Comparison of ENCODE assay signal across 10 cellular contexts in genomic region chr15:75902129-75902557, GRCh38. TPM values are rescaled to one million over a fixed set of nuclear protein-coding genes. Genes with fewer than 3 reads are reported as not detected.
A peak's percentile ranks its signal among the peaks of the same experiment; 100 is the strongest.
DNase-seq lines count a peak whose midpoint lies in the region; ATAC-seq and TF ChIP-seq lines count a peak whose summit lies in the region.
"Had no signal": no experiment of that assay in that cellular context is flagged by ENCODE, and none has a peak within 500 bp of the region (broad histone marks: within the 10 kb centered on the region; RNA-seq: fewer than 3 reads in every experiment).

No MANE protein-coding gene starts in this region.

- intact Hi-C loops in heart right ventricle (cut with DNase I), result loop anchor here in 4 of 10 donors (5.0 to 10.0 kb wide), 4 partner anchors 55 to 257 kb away; partner anchors contain the start of genes UBE2Q2 (in 2 of the 4), IMP3 (in 1 of the 4) and SNX33 (in 1 of the 4)

- CTCF ChIA-PET in activated naive CD4-positive, alpha-beta T cell treated with anti-CD3 and anti-CD28 coated beads, Interleukin-2, amount 10 ng/mL, durations not matched to agents 7 days and 5 days (lab: Charles Lee), result no interaction called here

- ATAC-seq in activated naive CD4-positive, alpha-beta T cell treated with anti-CD3 and anti-CD28 coated beads, Interleukin-2, amount 50 U/mL, for 72 hours, result no peak
- peak in 5 of 8 donors; percentile 30 to 56 (median 45) for ATAC-seq in heart right ventricle
- no peak for ATAC-seq in stimulated activated effector memory CD8-positive, alpha-beta T cell treated with anti-CD3 and anti-CD28 coated beads, Interleukin-12 subunit alpha, Interleukin-12 subunit beta, amount 100 ng/mL, for 72 hours
- no peak for ATAC-seq in GM18907 (IDR thresholded peaks at IDR 0.05; ENCODE audit: unreplicated experiment)

- H3K27me3 Mint-ChIP-seq in activated naive CD4-positive, alpha-beta T cell treated with anti-CD3 and anti-CD28 coated beads, Interleukin-2, amount 10 ng/mL, durations not matched to agents 7 days and 5 days, result no peaks in the 10 kb centered on the region

- peak overlapping the region in 5 of 10 donors; percentile 17 to 61 (median 33) for H3K27ac ChIP-seq in heart right ventricle
- H3K27ac ChIP-seq: parathyroid adenoma had no signal

- H3K27me3 ChIP-seq in heart right ventricle, result no peaks in the 10 kb centered on the region
- H3K27me3 ChIP-seq: MG63 had no signal

- H3K4me3 ChIP-seq in heart right ventricle, result no peak overlapping the region

- H3K9me3 ChIP-seq in heart right ventricle, result no peaks in the 10 kb centered on the region
- H3K9me3 ChIP-seq: MG63 had no signal

- no peaks in the 10 kb centered on the region for H3K9me3 Mint-ChIP-seq in activated naive CD4-positive, alpha-beta T cell treated with anti-CD3 and anti-CD28 coated beads, Interleukin-2, amount 10 ng/mL, durations not matched to agents 7 days and 5 days
- H3K9me3 Mint-ChIP-seq in activated naive CD4-positive, alpha-beta T cell treated with anti-CD3 and anti-CD28 coated beads, Interleukin-2, amount 50 U/mL, for 72 hours, result no peaks in the 10 kb centered on the region
- H3K9me3 Mint-ChIP-seq in stimulated activated effector memory CD8-positive, alpha-beta T cell treated with anti-CD3 and anti-CD28 coated beads, Interleukin-12 subunit alpha, Interleukin-12 subunit beta, amount 100 ng/mL, for 72 hours, result no peaks in the 10 kb centered on the region

- peaks cover 34% of the 10 kb centered on the region for H3K36me3 Mint-ChIP-seq in activated naive CD4-positive, alpha-beta T cell treated with anti-CD3 and anti-CD28 coated beads, Interleukin-2, amount 10 ng/mL, durations not matched to agents 7 days and 5 days
- H3K36me3 Mint-ChIP-seq in activated naive CD4-positive, alpha-beta T cell treated with anti-CD3 and anti-CD28 coated beads, Interleukin-2, amount 50 U/mL, for 72 hours, result peaks cover 20 to 24% of the 10 kb centered on the region in 2 donors
- H3K36me3 Mint-ChIP-seq in stimulated activated effector memory CD8-positive, alpha-beta T cell treated with anti-CD3 and anti-CD28 coated beads, Interleukin-12 subunit alpha, Interleukin-12 subunit beta, amount 100 ng/mL, for 72 hours, result peaks cover 33% of the 10 kb centered on the region

- H3K36me3 ChIP-seq in heart right ventricle, result peaks cover 0 to 59% (median 3%) of the 10 kb centered on the region in 9 donors

- WGBS in heart right ventricle, 2 donors, result 14 to 24% methylated on average over 8 of the region's 8 CpGs

- H3K4me1 ChIP-seq in heart right ventricle, result peaks cover 0 to 32% (median 21%) of the 10 kb centered on the region in 9 donors

- peak overlapping the region; percentile 66 for H3K4me3 Mint-ChIP-seq in activated naive CD4-positive, alpha-beta T cell treated with anti-CD3 and anti-CD28 coated beads, Interleukin-2, amount 10 ng/mL, durations not matched to agents 7 days and 5 days
- H3K4me3 Mint-ChIP-seq in stimulated activated effector memory CD8-positive, alpha-beta T cell treated with anti-CD3 and anti-CD28 coated beads, Interleukin-12 subunit alpha, Interleukin-12 subunit beta, amount 100 ng/mL, for 72 hours, result peak overlapping the region; percentile 90

- no peak for DNase-seq in activated naive CD4-positive, alpha-beta T cell treated with anti-CD3 and anti-CD28 coated beads, Interleukin-2, amount 10 ng/mL, durations not matched to agents 7 days and 5 days
- DNase-seq in activated naive CD4-positive, alpha-beta T cell treated with anti-CD3 and anti-CD28 coated beads, Interleukin-2, amount 50 U/mL, for 72 hours (ENCODE audit: low spot score in 2 of 2), result no peak
- DNase-seq in SHP77 (lab: John Stamatoyannopoulos, UW), result peak; percentile 60 to 66
- DNase-seq in heart right ventricle, result peak in 1 of 2 donors; percentile 31
- DNase-seq in stimulated activated effector memory CD8-positive, alpha-beta T cell treated with anti-CD3 and anti-CD28 coated beads, Interleukin-12 subunit alpha, Interleukin-12 subunit beta, amount 100 ng/mL, for 72 hours (ENCODE audit: low spot score in 2 of 2), result no peak
- no peak for DNase-seq in NCI-H774 (lab: John Stamatoyannopoulos, UW)
- DNase-seq in GDM1 (lab: John Stamatoyannopoulos, UW), result no peak
- DNase-seq: MG63 had no signal

- peak overlapping the region; percentile 28 for H3K27ac Mint-ChIP-seq in activated naive CD4-positive, alpha-beta T cell treated with anti-CD3 and anti-CD28 coated beads, Interleukin-2, amount 10 ng/mL, durations not matched to agents 7 days and 5 days
- H3K27ac Mint-ChIP-seq in activated naive CD4-positive, alpha-beta T cell treated with anti-CD3 and anti-CD28 coated beads, Interleukin-2, amount 50 U/mL, for 72 hours, result no peak overlapping the region
- H3K27ac Mint-ChIP-seq in stimulated activated effector memory CD8-positive, alpha-beta T cell treated with anti-CD3 and anti-CD28 coated beads, Interleukin-12 subunit alpha, Interleukin-12 subunit beta, amount 100 ng/mL, for 72 hours, result no peak overlapping the region

- peaks cover 55% of the 10 kb centered on the region for H3K4me1 Mint-ChIP-seq in activated naive CD4-positive, alpha-beta T cell treated with anti-CD3 and anti-CD28 coated beads, Interleukin-2, amount 10 ng/mL, durations not matched to agents 7 days and 5 days
- H3K4me1 Mint-ChIP-seq in stimulated activated effector memory CD8-positive, alpha-beta T cell treated with anti-CD3 and anti-CD28 coated beads, Interleukin-12 subunit alpha, Interleukin-12 subunit beta, amount 100 ng/mL, for 72 hours, result peaks cover 18% of the 10 kb centered on the region

- TF ChIP-seq CTCF in heart right ventricle (IDR thresholded peaks at IDR 0.05), result no peak

RNA-seq across cellular contexts. Expression of gene FBXO22, which starts 1.5 kb away (rescaled TPM):
- total RNA-seq in activated naive CD4-positive, alpha-beta T cell treated with anti-CD3 and anti-CD28 coated beads, Interleukin-2, amount 50 U/mL, for 72 hours, result 100 to 1,000 TPM in 1 of 2 donors, 10 to 100 TPM in 1; 40.3 to 104 TPM
- 10 to 100 TPM; 15.6 to 23.4 (median 18.6) TPM for total RNA-seq in heart right ventricle
- polyA plus RNA-seq in heart right ventricle, result 10 to 100 TPM in 1 of 2 donors, 1 to 10 TPM in 1; 3.8 to 15.0 TPM

RNA-seq across cellular contexts. Expression of gene UBE2Q2, which starts 58.9 kb away (rescaled TPM):
- 10 to 100 TPM; 15.4 to 17.8 TPM for total RNA-seq in activated naive CD4-positive, alpha-beta T cell treated with anti-CD3 and anti-CD28 coated beads, Interleukin-2, amount 50 U/mL, for 72 hours
- 10 to 100 TPM; 16.0 to 36.5 (median 25.3) TPM for total RNA-seq in heart right ventricle
- 10 to 100 TPM; 12.5 to 24.3 TPM for polyA plus RNA-seq in heart right ventricle

Comparison
In these comparisons a context has a peak if more than half of its experiments do, and no peak if none do; other contexts are left out.
1. DNase-seq: peak in SHP77 (2 of 2); none in activated naive CD4-positive, alpha-beta T cell treated with anti-CD3 and anti-CD28 coated beads, Interleukin-2, amount 10 ng/mL, durations not matched to agents 7 days and 5 days (single experiment), activated naive CD4-positive, alpha-beta T cell treated with anti-CD3 and anti-CD28 coated beads, Interleukin-2, amount 50 U/mL, for 72 hours (0 of 2), stimulated activated effector memory CD8-positive, alpha-beta T cell treated with anti-CD3 and anti-CD28 coated beads, Interleukin-12 subunit alpha, Interleukin-12 subunit beta, amount 100 ng/mL, for 72 hours (0 of 2), NCI-H774 (single experiment) and GDM1 (single experiment).
2. ATAC-seq: peak in heart right ventricle (5 of 8); none in activated naive CD4-positive, alpha-beta T cell treated with anti-CD3 and anti-CD28 coated beads, Interleukin-2, amount 50 U/mL, for 72 hours (0 of 2), stimulated activated effector memory CD8-positive, alpha-beta T cell treated with anti-CD3 and anti-CD28 coated beads, Interleukin-12 subunit alpha, Interleukin-12 subunit beta, amount 100 ng/mL, for 72 hours (single experiment) and GM18907 (single experiment).